Comparison of ENCODE assay signal across 1 cellular context in the genomic region with DNA sequence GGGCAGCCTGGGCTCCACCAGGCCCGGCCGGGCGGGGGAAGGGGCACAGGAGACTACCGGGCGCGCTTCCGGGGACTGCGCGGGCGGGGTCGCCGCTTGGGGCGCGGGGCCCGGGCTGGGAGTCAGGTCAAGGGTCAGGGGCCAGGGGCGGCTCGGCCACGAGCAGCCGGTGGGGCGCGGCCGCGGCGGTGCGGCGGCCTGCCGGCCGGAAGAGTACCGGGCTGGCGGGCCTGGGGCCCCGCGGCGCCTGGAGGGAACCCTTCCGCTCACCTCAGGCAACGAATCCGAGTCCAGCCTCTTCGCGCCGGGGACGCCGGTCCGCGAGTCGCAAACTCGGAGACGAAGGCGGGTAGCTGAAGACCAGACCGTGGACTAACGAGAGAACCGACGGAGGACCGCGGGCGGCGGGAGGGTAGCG.
TF ChIP-seq lines count a peak whose summit lies in the region.

No MANE protein-coding gene starts in this region.

TF ChIP-seq in IMR-90, 13 proteins besides CTCF, POLR2A, EP300 and RAD21:
- 0 out of 2 replicates have a peak, but pooled peaks have one; percentile 15 for TF ChIP-seq CHD1 (IDR thresholded peaks at IDR 0.05; ENCODE audit: low read depth, low read length)
- no peak for TF ChIP-seq CEBPB (IDR thresholded peaks at IDR 0.05; ENCODE audit: low read depth, low read length)
- TF ChIP-seq NFE2L2 (IDR thresholded peaks at IDR 0.05; ENCODE audit: low read depth, low read length): no peak
